ENCODE assay signal across 3 cellular contexts in the genomic region with DNA sequence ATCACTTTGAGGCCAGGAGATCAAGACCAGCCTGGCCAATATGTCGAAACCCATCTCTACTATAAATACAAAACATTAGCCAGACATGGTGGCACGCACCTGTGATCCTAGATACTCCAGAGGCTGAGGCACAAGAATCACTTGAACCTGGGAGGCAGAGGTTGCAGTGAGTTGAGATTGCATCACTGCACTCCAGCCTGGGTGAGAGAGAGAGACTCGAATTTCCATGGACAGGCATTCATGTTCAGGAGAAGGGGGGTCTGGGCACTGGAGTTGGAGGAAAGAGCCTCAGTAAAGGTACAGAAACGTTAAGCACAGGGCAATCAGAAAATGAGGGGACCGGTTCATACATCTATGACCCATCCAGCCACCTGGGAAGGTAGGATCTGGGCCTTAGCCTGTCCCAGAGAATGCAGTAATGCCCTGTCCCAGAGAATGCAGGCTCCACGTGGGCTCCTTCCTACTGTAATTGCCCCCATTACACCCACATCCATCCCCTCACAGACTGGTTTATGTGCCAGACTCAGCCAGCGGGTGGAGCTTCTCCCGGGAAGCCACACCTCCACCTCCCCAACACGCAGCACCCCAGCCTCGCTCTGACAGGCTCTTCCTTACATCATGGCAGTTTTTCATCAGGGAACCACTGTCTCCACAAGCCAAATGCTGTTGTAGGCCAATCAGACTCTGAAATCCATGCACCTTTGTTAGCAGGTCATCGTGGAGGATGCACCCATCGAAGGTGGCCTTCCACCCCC.
TF ChIP-seq lines count a peak whose summit lies in the region.

No MANE protein-coding gene starts in this region.

TF ChIP-seq in A549, 52 proteins besides CTCF, POLR2A, EP300 and RAD21 (continued from another document):
- TF ChIP-seq, protein P1, sequence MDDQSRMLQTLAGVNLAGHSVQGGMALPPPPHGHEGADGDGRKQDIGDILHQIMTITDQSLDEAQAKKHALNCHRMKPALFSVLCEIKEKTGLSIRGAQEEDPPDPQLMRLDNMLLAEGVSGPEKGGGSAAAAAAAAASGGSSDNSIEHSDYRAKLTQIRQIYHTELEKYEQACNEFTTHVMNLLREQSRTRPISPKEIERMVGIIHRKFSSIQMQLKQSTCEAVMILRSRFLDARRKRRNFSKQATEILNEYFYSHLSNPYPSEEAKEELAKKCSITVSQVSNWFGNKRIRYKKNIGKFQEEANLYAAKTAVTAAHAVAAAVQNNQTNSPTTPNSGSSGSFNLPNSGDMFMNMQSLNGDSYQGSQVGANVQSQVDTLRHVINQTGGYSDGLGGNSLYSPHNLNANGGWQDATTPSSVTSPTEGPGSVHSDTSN (IDR thresholded peaks at IDR 0.05), result no peak
- TF ChIP-seq RFX5 (IDR thresholded peaks at IDR 0.05) (no peak), FOSL2 (IDR thresholded peaks at IDR 0.05) (no peak), FOSL2 (CRISPR knock-in tag; IDR thresholded peaks at IDR 0.05) (no peak), CBX2 (IDR thresholded peaks at IDR 0.05; ENCODE audit: borderline replicate concordance, low read depth) (no peak), JUN (IDR thresholded peaks at IDR 0.05) (no peak), EHMT2 (IDR thresholded peaks at IDR 0.05; ENCODE audit: low read depth) (no peak), NFE2L2 (conservative IDR thresholded peaks at IDR 0.05; ENCODE audit: low read length) (no peak), ZSCAN20 (CRISPR knock-in tag; IDR thresholded peaks at IDR 0.05) (no peak), MYC (IDR thresholded peaks at IDR 0.05; ENCODE audit: borderline replicate concordance, low read length) (no peak), HEYL (CRISPR knock-in tag; IDR thresholded peaks at IDR 0.05) (no peak), CHD2 (IDR thresholded peaks at IDR 0.05; ENCODE audit: low read length, partially characterized antibody) (no peak)
- TF ChIP-seq, protein P2, sequence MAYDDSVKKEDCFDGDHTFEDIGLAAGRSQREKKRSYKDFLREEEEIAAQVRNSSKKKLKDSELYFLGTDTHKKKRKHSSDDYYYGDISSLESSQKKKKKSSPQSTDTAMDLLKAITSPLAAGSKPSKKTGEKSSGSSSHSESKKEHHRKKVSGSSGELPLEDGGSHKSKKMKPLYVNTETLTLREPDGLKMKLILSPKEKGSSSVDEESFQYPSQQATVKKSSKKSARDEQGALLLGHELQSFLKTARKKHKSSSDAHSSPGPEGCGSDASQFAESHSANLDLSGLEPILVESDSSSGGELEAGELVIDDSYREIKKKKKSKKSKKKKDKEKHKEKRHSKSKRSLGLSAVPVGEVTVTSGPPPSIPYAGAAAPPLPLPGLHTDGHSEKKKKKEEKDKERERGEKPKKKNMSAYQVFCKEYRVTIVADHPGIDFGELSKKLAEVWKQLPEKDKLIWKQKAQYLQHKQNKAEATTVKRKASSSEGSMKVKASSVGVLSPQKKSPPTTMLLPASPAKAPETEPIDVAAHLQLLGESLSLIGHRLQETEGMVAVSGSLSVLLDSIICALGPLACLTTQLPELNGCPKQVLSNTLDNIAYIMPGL (CRISPR knock-in tag; IDR thresholded peaks at IDR 0.05; ENCODE audit: borderline replicate concordance), result no peak
- TF ChIP-seq, protein P3, sequence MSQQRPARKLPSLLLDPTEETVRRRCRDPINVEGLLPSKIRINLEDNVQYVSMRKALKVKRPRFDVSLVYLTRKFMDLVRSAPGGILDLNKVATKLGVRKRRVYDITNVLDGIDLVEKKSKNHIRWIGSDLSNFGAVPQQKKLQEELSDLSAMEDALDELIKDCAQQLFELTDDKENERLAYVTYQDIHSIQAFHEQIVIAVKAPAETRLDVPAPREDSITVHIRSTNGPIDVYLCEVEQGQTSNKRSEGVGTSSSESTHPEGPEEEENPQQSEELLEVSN (IDR thresholded peaks at IDR 0.05; ENCODE audit: borderline replicate concordance, low read depth), result no peak
TF ChIP-seq in A549: peak in this region for 0.

TF ChIP-seq in HEK293, 187 proteins besides CTCF, POLR2A, EP300 and RAD21 (continued from another document):
- TF ChIP-seq, protein P4, sequence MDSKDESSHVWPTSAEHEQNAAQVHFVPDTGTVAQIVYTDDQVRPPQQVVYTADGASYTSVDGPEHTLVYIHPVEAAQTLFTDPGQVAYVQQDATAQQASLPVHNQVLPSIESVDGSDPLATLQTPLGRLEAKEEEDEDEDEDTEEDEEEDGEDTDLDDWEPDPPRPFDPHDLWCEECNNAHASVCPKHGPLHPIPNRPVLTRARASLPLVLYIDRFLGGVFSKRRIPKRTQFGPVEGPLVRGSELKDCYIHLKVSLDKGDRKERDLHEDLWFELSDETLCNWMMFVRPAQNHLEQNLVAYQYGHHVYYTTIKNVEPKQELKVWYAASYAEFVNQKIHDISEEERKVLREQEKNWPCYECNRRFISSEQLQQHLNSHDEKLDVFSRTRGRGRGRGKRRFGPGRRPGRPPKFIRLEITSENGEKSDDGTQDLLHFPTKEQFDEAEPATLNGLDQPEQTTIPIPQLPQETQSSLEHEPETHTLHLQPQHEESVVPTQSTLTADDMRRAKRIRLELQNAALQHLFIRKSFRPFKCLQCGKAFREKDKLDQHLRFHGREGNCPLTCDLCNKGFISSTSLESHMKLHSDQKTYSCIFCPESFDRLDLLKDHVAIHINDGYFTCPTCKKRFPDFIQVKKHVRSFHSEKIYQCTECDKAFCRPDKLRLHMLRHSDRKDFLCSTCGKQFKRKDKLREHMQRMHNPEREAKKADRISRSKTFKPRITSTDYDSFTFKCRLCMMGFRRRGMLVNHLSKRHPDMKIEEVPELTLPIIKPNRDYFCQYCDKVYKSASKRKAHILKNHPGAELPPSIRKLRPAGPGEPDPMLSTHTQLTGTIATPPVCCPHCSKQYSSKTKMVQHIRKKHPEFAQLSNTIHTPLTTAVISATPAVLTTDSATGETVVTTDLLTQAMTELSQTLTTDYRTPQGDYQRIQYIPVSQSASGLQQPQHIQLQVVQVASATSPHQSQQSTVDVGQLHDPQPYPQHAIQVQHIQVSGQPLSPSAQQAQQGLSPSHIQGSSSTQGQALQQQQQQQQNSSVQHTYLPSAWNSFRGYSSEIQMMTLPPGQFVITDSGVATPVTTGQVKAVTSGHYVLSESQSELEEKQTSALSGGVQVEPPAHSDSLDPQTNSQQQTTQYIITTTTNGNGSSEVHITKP (tag by site-specific recombination; IDR thresholded peaks at IDR 0.05), result peak; percentile 96
- TF ChIP-seq, protein P5, sequence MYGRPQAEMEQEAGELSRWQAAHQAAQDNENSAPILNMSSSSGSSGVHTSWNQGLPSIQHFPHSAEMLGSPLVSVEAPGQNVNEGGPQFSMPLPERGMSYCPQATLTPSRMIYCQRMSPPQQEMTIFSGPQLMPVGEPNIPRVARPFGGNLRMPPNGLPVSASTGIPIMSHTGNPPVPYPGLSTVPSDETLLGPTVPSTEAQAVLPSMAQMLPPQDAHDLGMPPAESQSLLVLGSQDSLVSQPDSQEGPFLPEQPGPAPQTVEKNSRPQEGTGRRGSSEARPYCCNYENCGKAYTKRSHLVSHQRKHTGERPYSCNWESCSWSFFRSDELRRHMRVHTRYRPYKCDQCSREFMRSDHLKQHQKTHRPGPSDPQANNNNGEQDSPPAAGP (tag by site-specific recombination; IDR thresholded peaks at IDR 0.05), result no peak
- peak; percentile 81 for TF ChIP-seq ZFHX2 (tag by site-specific recombination; conservative IDR thresholded peaks at IDR 0.05)
- TF ChIP-seq GLIS2 (tag by site-specific recombination; IDR thresholded peaks at IDR 0.05), result no peak

TF ChIP-seq in SK-N-SH treated with all-trans-retinoic acid at 6 μM for 48 hours, 23 proteins besides CTCF, POLR2A, EP300 and RAD21 (continued from another document):
- TF ChIP-seq, protein P6, sequence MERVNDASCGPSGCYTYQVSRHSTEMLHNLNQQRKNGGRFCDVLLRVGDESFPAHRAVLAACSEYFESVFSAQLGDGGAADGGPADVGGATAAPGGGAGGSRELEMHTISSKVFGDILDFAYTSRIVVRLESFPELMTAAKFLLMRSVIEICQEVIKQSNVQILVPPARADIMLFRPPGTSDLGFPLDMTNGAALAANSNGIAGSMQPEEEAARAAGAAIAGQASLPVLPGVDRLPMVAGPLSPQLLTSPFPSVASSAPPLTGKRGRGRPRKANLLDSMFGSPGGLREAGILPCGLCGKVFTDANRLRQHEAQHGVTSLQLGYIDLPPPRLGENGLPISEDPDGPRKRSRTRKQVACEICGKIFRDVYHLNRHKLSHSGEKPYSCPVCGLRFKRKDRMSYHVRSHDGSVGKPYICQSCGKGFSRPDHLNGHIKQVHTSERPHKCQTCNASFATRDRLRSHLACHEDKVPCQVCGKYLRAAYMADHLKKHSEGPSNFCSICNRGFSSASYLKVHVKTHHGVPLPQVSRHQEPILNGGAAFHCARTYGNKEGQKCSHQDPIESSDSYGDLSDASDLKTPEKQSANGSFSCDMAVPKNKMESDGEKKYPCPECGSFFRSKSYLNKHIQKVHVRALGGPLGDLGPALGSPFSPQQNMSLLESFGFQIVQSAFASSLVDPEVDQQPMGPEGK (CRISPR knock-in tag; IDR thresholded peaks at IDR 0.05; ENCODE audit: borderline replicate concordance), result no peak
- TF ChIP-seq ZFP30 (CRISPR knock-in tag; IDR thresholded peaks at IDR 0.05) (no peak), SNAI2 (CRISPR knock-in tag; IDR thresholded peaks at IDR 0.05) (no peak)
- TF ChIP-seq, protein P7, sequence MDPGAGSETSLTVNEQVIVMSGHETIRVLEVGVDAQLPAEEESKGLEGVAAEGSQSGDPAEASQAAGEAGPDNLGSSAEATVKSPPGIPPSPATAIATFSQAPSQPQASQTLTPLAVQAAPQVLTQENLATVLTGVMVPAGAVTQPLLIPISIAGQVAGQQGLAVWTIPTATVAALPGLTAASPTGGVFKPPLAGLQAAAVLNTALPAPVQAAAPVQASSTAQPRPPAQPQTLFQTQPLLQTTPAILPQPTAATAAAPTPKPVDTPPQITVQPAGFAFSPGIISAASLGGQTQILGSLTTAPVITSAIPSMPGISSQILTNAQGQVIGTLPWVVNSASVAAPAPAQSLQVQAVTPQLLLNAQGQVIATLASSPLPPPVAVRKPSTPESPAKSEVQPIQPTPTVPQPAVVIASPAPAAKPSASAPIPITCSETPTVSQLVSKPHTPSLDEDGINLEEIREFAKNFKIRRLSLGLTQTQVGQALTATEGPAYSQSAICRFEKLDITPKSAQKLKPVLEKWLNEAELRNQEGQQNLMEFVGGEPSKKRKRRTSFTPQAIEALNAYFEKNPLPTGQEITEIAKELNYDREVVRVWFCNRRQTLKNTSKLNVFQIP (CRISPR knock-in tag; IDR thresholded peaks at IDR 0.05; ENCODE audit: borderline replicate concordance, low read depth), result no peak
- TF ChIP-seq, protein P8, sequence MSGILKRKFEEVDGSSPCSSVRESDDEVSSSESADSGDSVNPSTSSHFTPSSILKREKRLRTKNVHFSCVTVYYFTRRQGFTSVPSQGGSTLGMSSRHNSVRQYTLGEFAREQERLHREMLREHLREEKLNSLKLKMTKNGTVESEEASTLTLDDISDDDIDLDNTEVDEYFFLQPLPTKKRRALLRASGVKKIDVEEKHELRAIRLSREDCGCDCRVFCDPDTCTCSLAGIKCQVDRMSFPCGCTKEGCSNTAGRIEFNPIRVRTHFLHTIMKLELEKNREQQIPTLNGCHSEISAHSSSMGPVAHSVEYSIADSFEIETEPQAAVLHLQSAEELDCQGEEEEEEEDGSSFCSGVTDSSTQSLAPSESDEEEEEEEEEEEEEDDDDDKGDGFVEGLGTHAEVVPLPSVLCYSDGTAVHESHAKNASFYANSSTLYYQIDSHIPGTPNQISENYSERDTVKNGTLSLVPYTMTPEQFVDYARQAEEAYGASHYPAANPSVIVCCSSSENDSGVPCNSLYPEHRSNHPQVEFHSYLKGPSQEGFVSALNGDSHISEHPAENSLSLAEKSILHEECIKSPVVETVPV (CRISPR knock-in tag; IDR thresholded peaks at IDR 0.05), result no peak
